7 cellular contexts compared by ENCODE assay signal in the genomic region with DNA sequence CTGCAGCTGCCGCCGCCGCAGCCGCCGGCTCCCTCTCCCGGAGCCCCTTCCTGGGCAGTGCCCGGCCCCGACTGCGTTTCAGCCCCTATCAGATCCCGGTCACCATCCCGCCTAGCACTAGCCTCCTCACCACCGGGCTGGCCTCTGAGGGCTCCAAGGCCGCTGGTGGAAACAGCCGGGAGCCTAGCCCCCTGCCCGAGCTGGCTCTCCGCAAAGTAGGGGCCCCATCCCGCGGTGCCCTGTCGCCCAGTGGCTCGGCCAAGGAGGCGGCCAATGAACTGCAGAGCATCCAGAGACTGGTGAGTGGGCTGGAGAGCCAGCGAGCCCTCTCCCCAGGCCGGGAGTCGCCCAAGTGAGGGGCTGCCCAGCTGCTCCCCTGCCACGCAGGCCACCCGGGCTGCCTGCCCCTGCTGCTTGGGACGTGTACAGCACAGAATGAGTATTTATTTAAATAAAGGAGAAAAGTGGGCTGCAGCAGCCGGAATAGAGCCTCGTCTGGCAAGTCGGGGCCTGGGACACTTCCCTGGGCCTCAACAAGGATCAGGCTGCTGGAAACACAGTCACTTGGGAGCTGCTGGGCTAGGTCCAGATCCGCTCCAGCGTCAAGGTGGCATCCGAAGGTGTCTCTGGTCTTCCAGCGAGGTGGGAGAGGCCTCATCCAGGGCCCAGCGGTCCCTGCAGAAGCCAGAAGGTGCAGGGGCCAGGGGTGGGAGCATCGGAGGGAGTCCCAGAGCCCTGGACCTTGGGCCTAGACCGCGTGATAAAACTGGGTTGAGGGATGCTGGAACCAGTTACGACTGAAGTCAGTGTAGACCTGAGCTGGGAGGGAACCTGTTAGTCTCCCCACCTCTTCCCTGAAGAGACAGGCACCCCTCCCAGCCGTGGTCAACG. TPM values are rescaled to one million over a fixed set of nuclear protein-coding genes. Genes with fewer than 3 reads are reported as not detected.
DNase-seq lines count a peak whose midpoint lies in the region; ATAC-seq and TF ChIP-seq lines count a peak whose summit lies in the region.

No MANE protein-coding gene starts in this region.

- peaks cover 56% of the 10 kb centered on the region for H3K4me1 Mint-ChIP-seq in HFFc6 (ENCODE audit: low read depth)
- H3K4me1 Mint-ChIP-seq in activated CD8-positive, alpha-beta T cell treated with anti-CD3 and anti-CD28 coated beads, Interleukin-2, amount 10 ng/mL, durations not matched to agents 7 days and 5 days (ENCODE audit: low read depth), result peaks cover 30% of the 10 kb centered on the region
- H3K4me1 Mint-ChIP-seq in stimulated activated naive B cell treated with anti-CD40 and anti-IgM and Interleukin-4, amounts not matched to agents 10 μg/mL and 1 μg/mL and 100 μg/mL, for 72 hours, result peaks cover 33 to 62% of the 10 kb centered on the region in 2 donors

- peaks cover 18% of the 10 kb centered on the region for H3K27me3 Mint-ChIP-seq in HFFc6 (ENCODE audit: insufficient read depth)
- peaks cover 65% of the 10 kb centered on the region for H3K27me3 Mint-ChIP-seq in activated CD8-positive, alpha-beta T cell treated with anti-CD3 and anti-CD28 coated beads, Interleukin-2, amount 10 ng/mL, durations not matched to agents 7 days and 5 days (ENCODE audit: low read depth)
- H3K27me3 Mint-ChIP-seq in stimulated activated naive B cell treated with anti-CD40 and anti-IgM and Interleukin-4, amounts not matched to agents 10 μg/mL and 1 μg/mL and 100 μg/mL, for 72 hours, result peaks cover 50 to 73% of the 10 kb centered on the region in 2 donors

- DNase-seq in HFFc6 (no peak), hepatic stellate cell (ENCODE audit: low spot score) (peak; percentile 45), globus pallidus (ENCODE audit: low spot score) (no peak), NCI-H146 treated with DMSO at 0.1 percent for 48 hours (lab: John Stamatoyannopoulos, UW; ENCODE audit: unreplicated experiment) (no peak)
- DNase-seq in activated CD8-positive, alpha-beta T cell treated with anti-CD3 and anti-CD28 coated beads, Interleukin-2, amount 10 ng/mL, durations not matched to agents 7 days and 5 days, result no peak
- no peak for DNase-seq in stimulated activated naive B cell treated with anti-CD40 and anti-IgM and Interleukin-4, amounts not matched to agents 10 μg/mL and 1 μg/mL and 100 μg/mL, for 72 hours

- TF ChIP-seq CTCF in HFFc6 (IDR thresholded peaks at IDR 0.05), result peak; percentile 19; the same call in 1 of the 2 replicates

- no peak for ATAC-seq in activated CD8-positive, alpha-beta T cell treated with anti-CD3 and anti-CD28 coated beads, Interleukin-2, amount 10 ng/mL, durations not matched to agents 7 days and 5 days
- ATAC-seq in stimulated activated naive B cell treated with anti-CD40 and anti-IgM and Interleukin-4, amounts not matched to agents 10 μg/mL and 1 μg/mL and 100 μg/mL, for 72 hours (replicated peaks), result no peak
- ATAC-seq in HG02610 (IDR thresholded peaks at IDR 0.05; ENCODE audit: unreplicated experiment), result no peak

- H3K4me3 Mint-ChIP-seq in HFFc6, result peak overlapping the region; percentile 84
- H3K4me3 Mint-ChIP-seq in activated CD8-positive, alpha-beta T cell treated with anti-CD3 and anti-CD28 coated beads, Interleukin-2, amount 10 ng/mL, durations not matched to agents 7 days and 5 days, result peak overlapping the region; percentile 50
- peak overlapping the region; percentile 62 to 74 for H3K4me3 Mint-ChIP-seq in stimulated activated naive B cell treated with anti-CD40 and anti-IgM and Interleukin-4, amounts not matched to agents 10 μg/mL and 1 μg/mL and 100 μg/mL, for 72 hours

- peaks cover 29% of the 10 kb centered on the region for H3K36me3 Mint-ChIP-seq in HFFc6 (ENCODE audit: low read depth)
- H3K36me3 Mint-ChIP-seq in activated CD8-positive, alpha-beta T cell treated with anti-CD3 and anti-CD28 coated beads, Interleukin-2, amount 10 ng/mL, durations not matched to agents 7 days and 5 days (ENCODE audit: low read depth), result no peaks in the 10 kb centered on the region
- H3K36me3 Mint-ChIP-seq in stimulated activated naive B cell treated with anti-CD40 and anti-IgM and Interleukin-4, amounts not matched to agents 10 μg/mL and 1 μg/mL and 100 μg/mL, for 72 hours, result peaks cover 2 to 4% of the 10 kb centered on the region in 2 donors

- H3K9me3 Mint-ChIP-seq in HFFc6, result no peaks in the 10 kb centered on the region
- no peaks in the 10 kb centered on the region for H3K9me3 Mint-ChIP-seq in activated CD8-positive, alpha-beta T cell treated with anti-CD3 and anti-CD28 coated beads, Interleukin-2, amount 10 ng/mL, durations not matched to agents 7 days and 5 days (ENCODE audit: insufficient read depth)
- H3K9me3 Mint-ChIP-seq in stimulated activated naive B cell treated with anti-CD40 and anti-IgM and Interleukin-4, amounts not matched to agents 10 μg/mL and 1 μg/mL and 100 μg/mL, for 72 hours, result no peaks in the 10 kb centered on the region

- peak overlapping the region; percentile 93 for H3K27ac Mint-ChIP-seq in HFFc6
- H3K27ac Mint-ChIP-seq in activated CD8-positive, alpha-beta T cell treated with anti-CD3 and anti-CD28 coated beads, Interleukin-2, amount 10 ng/mL, durations not matched to agents 7 days and 5 days, result no peak overlapping the region
- peak overlapping the region; percentile 84 for H3K27ac Mint-ChIP-seq in stimulated activated naive B cell treated with anti-CD40 and anti-IgM and Interleukin-4, amounts not matched to agents 10 μg/mL and 1 μg/mL and 100 μg/mL, for 72 hours

- POLR2A ChIA-PET in activated CD8-positive, alpha-beta T cell treated with anti-CD3 and anti-CD28 coated beads, Interleukin-2, amount 10 ng/mL, durations not matched to agents 7 days and 5 days (lab: Charles Lee), result no interaction called here

- CTCF ChIA-PET in activated CD8-positive, alpha-beta T cell treated with anti-CD3 and anti-CD28 coated beads, Interleukin-2, amount 10 ng/mL, durations not matched to agents 7 days and 5 days (lab: Charles Lee), result interaction anchor here (1.0 to 1.2 kb wide), 4 partner anchors 9 to 438 kb away, joined by 3 to 4 read pairs (median 3); a partner anchor contains a TSS

RNA-seq across cellular contexts. Expression of a gene that starts 8.8 kb away (rescaled TPM):
- total RNA-seq in HFFc6 (2021; fragmentation: NEBNext Ultra II Directional; extraction: Animal tissue kit (Norgen Biotek cat#: 25700)), result 10 to 100 TPM; 42.3 to 71.4 (median 67.3) TPM
- total RNA-seq in activated CD8-positive, alpha-beta T cell treated with anti-CD3 and anti-CD28 coated beads, Interleukin-2, amount 10 ng/mL, durations not matched to agents 7 days and 5 days, result not detected

RNA-seq across cellular contexts. Expression of a gene that starts 43.8 kb away (rescaled TPM):
- under 1 TPM in 3 of 6 experiments, not detected in 3; 0.11 to 0.26 (median 0.18) TPM for total RNA-seq in HFFc6 (2021; fragmentation: NEBNext Ultra II Directional; extraction: Animal tissue kit (Norgen Biotek cat#: 25700))
- total RNA-seq in activated CD8-positive, alpha-beta T cell treated with anti-CD3 and anti-CD28 coated beads, Interleukin-2, amount 10 ng/mL, durations not matched to agents 7 days and 5 days, result not detected

Comparison
In these comparisons a context has a peak if more than half of its experiments do, and no peak if none do; other contexts are left out.
1. RNA of a gene that starts 8.8 kb away (total RNA-seq): 42.3 to 71.4 TPM in HFFc6; not detected in activated CD8-positive, alpha-beta T cell treated with anti-CD3 and anti-CD28 coated beads, Interleukin-2, amount 10 ng/mL, durations not matched to agents 7 days and 5 days; every median in the first group is over 10 times any median in the second.
2. Peak in every context shown above with its lines, with median percentiles within 50 percentile points of each other: H3K4me3 Mint-ChIP-seq.